ENCODE assay signal across 2 cellular contexts in genomic region chr1:12279728-12280469, GRCh38.
TF ChIP-seq lines count a peak whose summit lies in the region.

No MANE protein-coding gene starts in this region.

TF ChIP-seq in K562, 482 proteins besides CTCF, POLR2A, EP300 and RAD21 (continued from another document and continues in another):
- TF ChIP-seq ZBTB26 (CRISPR knock-in tag; IDR thresholded peaks at IDR 0.05) (no peak), ZNF277 (CRISPR knock-in tag; IDR thresholded peaks at IDR 0.05; ENCODE audit: borderline replicate concordance) (no peak), TSHZ1 (CRISPR knock-in tag; IDR thresholded peaks at IDR 0.05) (no peak), NFE2L1 (tag; IDR thresholded peaks at IDR 0.05; ENCODE audit: borderline replicate concordance, low read depth) (no peak), CTCFL (IDR thresholded peaks at IDR 0.05; ENCODE audit: borderline replicate concordance, insufficient read depth, low read depth, low read length, poor library complexity, severe bottlenecking) (no peak), TAF1 (IDR thresholded peaks at IDR 0.05; ENCODE audit: control insufficient read depth, extremely low read depth, insufficient read depth, low read length, severe bottlenecking) (no peak), POLR2H (tag; IDR thresholded peaks at IDR 0.05; ENCODE audit: low read depth) (no peak), PHF21A (IDR thresholded peaks at IDR 0.05; ENCODE audit: borderline replicate concordance, low read depth) (no peak), NR0B1 (IDR thresholded peaks at IDR 0.05; ENCODE audit: partially characterized antibody) (no peak), MAFG (tag; conservative IDR thresholded peaks at IDR 0.05) (0 out of 2 replicates have a peak, but pooled peaks have one; percentile 22), CREBBP (IDR thresholded peaks at IDR 0.05; ENCODE audit: low read depth, low read length) (no peak), IFI16 (CRISPR knock-in tag; IDR thresholded peaks at IDR 0.05) (no peak), NKRF (IDR thresholded peaks at IDR 0.05; ENCODE audit: borderline replicate concordance) (no peak), RB1 (IDR thresholded peaks at IDR 0.05; ENCODE audit: low read depth) (no peak), JUNB (CRISPR knock-in tag; conservative IDR thresholded peaks at IDR 0.05) (no peak)

TF ChIP-seq in neural cell, 6 proteins besides CTCF, POLR2A, EP300 and RAD21 (continued from another document):
- TF ChIP-seq REST (IDR thresholded peaks at IDR 0.05; ENCODE audit: borderline replicate concordance) (peak; percentile 71), POLR2AphosphoS5 (IDR thresholded peaks at IDR 0.05) (peak; percentile 90), SMC3 (conservative IDR thresholded peaks at IDR 0.05; ENCODE audit: poor library complexity) (no peak)
